8 cellular contexts compared by ENCODE assay signal in genomic region chr16:17469742-17470001, GRCh38. TPM values are rescaled to one million over a fixed set of nuclear protein-coding genes. Genes with fewer than 3 reads are reported as not detected.
DNase-seq lines count a peak whose midpoint lies in the region; ATAC-seq lines count a peak whose summit lies in the region.

No MANE protein-coding gene starts in this region.

- no peak overlapping the region for H4K91ac ChIP-seq in neuronal stem cell (ENCODE audit: low read depth, low read length, poor library complexity)

- H3K27me3 ChIP-seq in BLaER1 treated with 17β-estradiol and CSF1 and Interleukin-3, amounts not matched to agents 10 nM and 100 nM = peaks cover 0 to 12% (median 0%) of the 10 kb centered on the region in 11 experiments; a peak in 4 of 22 replicates
- no peaks in the 10 kb centered on the region for H3K27me3 ChIP-seq in effector memory CD4-positive, alpha-beta T cell (replicated peaks; ENCODE audit: control insufficient read depth, insufficient read depth, low read length, poor library complexity, severe bottlenecking)
- peaks cover 0 to 26% (median 12%) of the 10 kb centered on the region in 3 experiments for H3K27me3 ChIP-seq in neuronal stem cell (ENCODE audit: control insufficient read depth in 3 of 3, insufficient read depth in 3 of 3, low read depth in 1 of 3, low read length in 3 of 3)

- no peak overlapping the region for H3K4ac ChIP-seq in neuronal stem cell (ENCODE audit: low read length)

- no CpG with 5 or more reads among the region's 7 CpGs for WGBS in neuronal stem cell (ENCODE audit: extremely low coverage in 2 of 2, insufficient read length in 2 of 2, insufficient replicate concordance in 1 of 2), 2 donors

- peak overlapping the region; percentile 88 for H3K18ac ChIP-seq in neuronal stem cell (ENCODE audit: low read length)

- H3K36me3 ChIP-seq in BLaER1 treated with 17β-estradiol and CSF1 and Interleukin-3, amounts not matched to agents 10 nM and 100 nM = peaks cover 0 to 31% (median 5%) of the 10 kb centered on the region in 11 experiments; a peak in 11 of 22 replicates
- H3K36me3 ChIP-seq in effector memory CD4-positive, alpha-beta T cell (ENCODE audit: control insufficient read depth, insufficient read depth, low read length) = no peaks in the 10 kb centered on the region
- no peaks in the 10 kb centered on the region for H3K36me3 ChIP-seq in neuronal stem cell (replicated peaks in 1 of 2; ENCODE audit: control insufficient read depth in 2 of 2, insufficient read depth in 2 of 2, low read length in 2 of 2)

- H3K4me2 ChIP-seq in BLaER1 treated with 17β-estradiol and CSF1 and Interleukin-3, amounts not matched to agents 10 nM and 100 nM = peak overlapping the region; percentile 89 to 100 (median 96)
- peak overlapping the region; percentile 71 for H3K4me2 ChIP-seq in neuronal stem cell (ENCODE audit: insufficient read depth, low read length, poor library complexity, severe bottlenecking)

- DNase-seq in M059J (ENCODE audit: low read depth) (peak; percentile 34), neuronal stem cell (ENCODE audit: low spot score) (no peak), pons (ENCODE audit: low spot score) (no peak)
- DNase-seq in effector memory CD4-positive, alpha-beta T cell = no peak

- peak overlapping the region; percentile 80 to 96 (median 90) for H3K9ac ChIP-seq in BLaER1 treated with 17β-estradiol and CSF1 and Interleukin-3, amounts not matched to agents 10 nM and 100 nM
- peak overlapping the region; percentile 61 for H3K9ac ChIP-seq in neuronal stem cell (ENCODE audit: low read depth, low read length, poor library complexity)

- no peak overlapping the region for H3K23ac ChIP-seq in neuronal stem cell (ENCODE audit: low read depth, low read length, poor library complexity)

- H3K4me3 ChIP-seq in BLaER1 treated with 17β-estradiol and CSF1 and Interleukin-3, amounts not matched to agents 10 nM and 100 nM = peak overlapping the region; percentile 86 to 99 (median 95)
- H3K4me3 ChIP-seq in effector memory CD4-positive, alpha-beta T cell (ENCODE audit: insufficient read depth, low read depth, low read length, poor library complexity, severe bottlenecking) = peak overlapping the region; percentile 82
- H3K4me3 ChIP-seq in neuronal stem cell (ENCODE audit: low read length in 2 of 2) = peak overlapping the region; percentile 54 to 91

- H4K8ac ChIP-seq in neuronal stem cell (ENCODE audit: low read depth, low read length) = no peak overlapping the region

- no peaks in the 10 kb centered on the region for H3K9me3 ChIP-seq in BLaER1 treated with 17β-estradiol and CSF1 and Interleukin-3, amounts not matched to agents 10 nM and 100 nM (replicated peaks in 1 of 11)
- H3K9me3 ChIP-seq in effector memory CD4-positive, alpha-beta T cell (ENCODE audit: control insufficient read depth, low read length) = no peaks in the 10 kb centered on the region
- no peaks in the 10 kb centered on the region for H3K9me3 ChIP-seq in neuronal stem cell (replicated peaks in 1 of 2; ENCODE audit: control insufficient read depth in 2 of 2, insufficient read depth in 1 of 2, low read depth in 1 of 2, low read length in 2 of 2)

- no peak overlapping the region for H2BK15ac ChIP-seq in neuronal stem cell (ENCODE audit: low read length)

- H3K27ac ChIP-seq in BLaER1 treated with 17β-estradiol and CSF1 and Interleukin-3, amounts not matched to agents 10 nM and 100 nM = peak overlapping the region in 10 of 11 experiments; percentile 60 to 94 (median 90); a peak in 20 of 22 replicates
- H3K27ac ChIP-seq in effector memory CD4-positive, alpha-beta T cell (ENCODE audit: insufficient read depth, low read length, poor library complexity, severe bottlenecking) = peak overlapping the region; percentile 46
- H3K27ac ChIP-seq in neuronal stem cell (replicated peaks; ENCODE audit: low read length) = no peak overlapping the region

- no peak for ATAC-seq in GM21381 (IDR thresholded peaks at IDR 0.05; ENCODE audit: unreplicated experiment)
- ATAC-seq in HG03378 (IDR thresholded peaks at IDR 0.05; ENCODE audit: unreplicated experiment) = no peak
- no peak for ATAC-seq in HG02840 (IDR thresholded peaks at IDR 0.05; ENCODE audit: low FRiP score, unreplicated experiment)

- H3K4me1 ChIP-seq in BLaER1 treated with 17β-estradiol and CSF1 and Interleukin-3, amounts not matched to agents 10 nM and 100 nM = peaks cover 55 to 76% (median 73%) of the 10 kb centered on the region in 10 experiments
- peaks cover 30% of the 10 kb centered on the region for H3K4me1 ChIP-seq in effector memory CD4-positive, alpha-beta T cell (ENCODE audit: control insufficient read depth, insufficient read depth, low read length, poor library complexity, severe bottlenecking)
- H3K4me1 ChIP-seq in neuronal stem cell (ENCODE audit: control insufficient read depth in 2 of 2, insufficient read depth in 1 of 2, low read depth in 1 of 2, low read length in 2 of 2) = peaks cover 16 to 22% of the 10 kb centered on the region in 2 donors

- H2BK5ac ChIP-seq in neuronal stem cell (ENCODE audit: low read length) = no peak overlapping the region

- peaks cover 3% of the 10 kb centered on the region for H3K79me1 ChIP-seq in neuronal stem cell (ENCODE audit: low read depth, low read length)

- no peak overlapping the region for H2BK12ac ChIP-seq in neuronal stem cell (ENCODE audit: low read length)

- H2AK5ac ChIP-seq in neuronal stem cell (ENCODE audit: low read depth, low read length) = no peak overlapping the region

- peaks cover 0 to 52% (median 33%) of the 10 kb centered on the region in 11 experiments; a peak in 15 of 22 replicates for H4K20me1 ChIP-seq in BLaER1 treated with 17β-estradiol and CSF1 and Interleukin-3, amounts not matched to agents 10 nM and 100 nM

- H3K14ac ChIP-seq in neuronal stem cell (ENCODE audit: low read length) = no peak overlapping the region

- H2BK120ac ChIP-seq in neuronal stem cell (ENCODE audit: low read depth, low read length) = no peak overlapping the region

- H2AFZ ChIP-seq in neuronal stem cell (ENCODE audit: low read length) = peak overlapping the region; percentile 91

RNA-seq across cellular contexts. Expression of gene XYLT1, which starts 1.1 kb away (rescaled TPM):
- 6.3 and 10.3 TPM in 2 replicates for total RNA-seq in M059J (2014; rRNA removed; shearing (Covaris generic))
- 6.1 TPM for polyA plus RNA-seq in neuronal stem cell (2013, experiment 1 of 2)
- 6.3 TPM for polyA plus RNA-seq in neuronal stem cell (2013, experiment 2 of 2)
